Comparison of ENCODE assay signal across 14 cellular contexts in the genomic region with DNA sequence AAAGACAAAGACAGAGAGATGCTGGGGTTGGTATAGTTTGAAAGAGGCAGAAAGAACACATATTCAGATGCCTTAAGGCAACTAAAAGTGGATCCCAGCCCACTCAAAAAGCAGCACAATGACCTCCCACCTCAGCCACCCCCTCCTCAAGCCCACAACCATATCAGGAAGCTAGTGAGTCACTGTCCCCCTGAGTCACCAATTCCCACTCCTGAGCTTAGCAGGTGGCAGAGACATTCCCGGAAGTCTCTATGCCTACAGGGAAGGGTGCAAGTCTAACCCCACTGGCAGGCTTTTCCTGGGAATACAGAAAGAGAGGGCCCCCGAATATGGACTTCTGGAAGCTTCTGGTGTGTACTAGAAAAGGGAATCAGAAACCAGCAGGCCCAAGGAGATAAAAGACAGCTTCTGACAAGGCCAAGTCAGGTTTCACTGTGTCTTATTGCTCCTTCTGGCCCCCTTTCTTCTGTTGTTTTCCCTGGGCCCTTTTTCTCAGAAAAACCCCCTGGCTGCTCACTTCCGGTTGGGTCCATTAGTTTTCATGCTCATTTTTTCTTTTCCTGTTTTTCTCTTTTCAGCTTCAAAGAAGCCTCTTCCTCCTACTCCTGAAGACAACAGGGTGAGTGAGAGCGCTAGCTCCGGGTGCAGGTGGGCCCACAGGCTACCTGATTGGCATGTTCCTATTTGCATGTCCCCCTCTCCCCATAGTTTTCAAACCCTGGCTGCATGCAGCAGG. TPM values are rescaled to one million over a fixed set of nuclear protein-coding genes. Genes with fewer than 3 reads are reported as not detected.
DNase-seq lines count a peak whose midpoint lies in the region; ATAC-seq lines count a peak whose summit lies in the region.
"Had no signal": no experiment of that assay in that cellular context is flagged by ENCODE, and none has a peak within 500 bp of the region (broad histone marks: within the 10 kb centered on the region; RNA-seq: fewer than 3 reads in every experiment).

No MANE protein-coding gene starts in this region.

- H3K27ac ChIP-seq in KOPT-K1 (ENCODE audit: low read depth, low read length, poor library complexity, severe bottlenecking): peak overlapping the region; percentile 93

- H3K4me1 Mint-ChIP-seq in activated CD4-positive, alpha-beta memory T cell treated with anti-CD3 and anti-CD28 coated beads for 36 hours (ENCODE audit: low read depth): peaks cover 94% of the 10 kb centered on the region
- H3K4me1 Mint-ChIP-seq in central memory CD8-positive, alpha-beta T cell: peaks cover 88% of the 10 kb centered on the region

- H3K9me3 ChIP-seq in KOPT-K1 (ENCODE audit: insufficient read depth, low read length, poor library complexity, severe bottlenecking): no peaks in the 10 kb centered on the region

- H3K27me3 Mint-ChIP-seq in activated CD4-positive, alpha-beta memory T cell treated with anti-CD3 and anti-CD28 coated beads for 36 hours: no peaks in the 10 kb centered on the region
- no peaks in the 10 kb centered on the region for H3K27me3 Mint-ChIP-seq in central memory CD8-positive, alpha-beta T cell

- H3K9me3 Mint-ChIP-seq in activated CD4-positive, alpha-beta memory T cell treated with anti-CD3 and anti-CD28 coated beads for 36 hours: no peaks in the 10 kb centered on the region
- H3K9me3 Mint-ChIP-seq in central memory CD8-positive, alpha-beta T cell: no peaks in the 10 kb centered on the region
- H3K9me3 Mint-ChIP-seq: nephron had no signal

- CTCF ChIA-PET in activated CD4-positive, alpha-beta memory T cell treated with anti-CD3 and anti-CD28 coated beads for 36 hours (lab: Charles Lee): interaction anchor here (0.6 to 2.1 kb wide), 9 partner anchors 9 to 75 kb away, joined by 3 to 13 read pairs (median 4); a partner anchor contains a TSS

- POLR2A ChIA-PET in activated CD4-positive, alpha-beta memory T cell treated with anti-CD3 and anti-CD28 coated beads for 36 hours (lab: Charles Lee): interaction anchor here (0.8 to 18.3 kb wide), 11 partner anchors 10 to 74 kb away, joined by 3 to 368 read pairs (median 7); a partner anchor contains a TSS

- DNase-seq in activated CD4-positive, alpha-beta memory T cell treated with anti-CD3 and anti-CD28 coated beads for 36 hours: peak; percentile 73
- DNase-seq in central memory CD8-positive, alpha-beta T cell (ENCODE audit: low spot score in 2 of 2): no peak
- peak; percentile 43 to 63 for DNase-seq in stimulated activated CD8-positive, alpha-beta memory T cell treated with anti-CD3 and anti-CD28 coated beads, Interleukin-4, amount 100 ng/mL, for 4 hours (ENCODE audit: low read depth in 2 of 2, low spot score in 1 of 2)
- no peak for DNase-seq in RPMI8226
- DNase-seq in SIG-M5 (lab: John Stamatoyannopoulos, UW): no peak
- DNase-seq in KG1 (lab: John Stamatoyannopoulos, UW): no peak
- DNase-seq: DMS153, Kasumi-1, NCI-H524 had no signal

- ATAC-seq in central memory CD8-positive, alpha-beta T cell (replicated peaks; ENCODE audit: extremely low read depth, poor library complexity, severe bottlenecking): no peak
- ATAC-seq in GM21390 (IDR thresholded peaks at IDR 0.05; ENCODE audit: unreplicated experiment): no peak

- peaks cover 96% of the 10 kb centered on the region for H3K36me3 ChIP-seq in KOPT-K1 (ENCODE audit: insufficient read depth, low read length)

- H3K36me3 Mint-ChIP-seq in activated CD4-positive, alpha-beta memory T cell treated with anti-CD3 and anti-CD28 coated beads for 36 hours: peaks cover 92% of the 10 kb centered on the region
- peaks cover 77% of the 10 kb centered on the region for H3K36me3 Mint-ChIP-seq in central memory CD8-positive, alpha-beta T cell (ENCODE audit: insufficient read depth)

- intact Hi-C loops in activated CD4-positive, alpha-beta memory T cell treated with anti-CD3 and anti-CD28 coated beads for 36 hours (cut with micrococcal nuclease): loop anchor here (1.0 kb wide), 2 partner anchors 9 to 19 kb away; no protein-coding TSS in a partner anchor

- H3K27ac Mint-ChIP-seq in activated CD4-positive, alpha-beta memory T cell treated with anti-CD3 and anti-CD28 coated beads for 36 hours: peak overlapping the region; percentile 98
- peak overlapping the region; percentile 80 for H3K27ac Mint-ChIP-seq in central memory CD8-positive, alpha-beta T cell (ENCODE audit: low read depth)
- H3K27ac Mint-ChIP-seq: nephron had no signal

- H3K4me3 Mint-ChIP-seq in activated CD4-positive, alpha-beta memory T cell treated with anti-CD3 and anti-CD28 coated beads for 36 hours: peak overlapping the region; percentile 46
- peak overlapping the region; percentile 55 for H3K4me3 Mint-ChIP-seq in central memory CD8-positive, alpha-beta T cell
- H3K4me3 Mint-ChIP-seq: nephron had no signal

RNA-seq across cellular contexts. Expression of a gene that starts 36.8 kb away (rescaled TPM):
- 100 to 1,000 TPM; 236 to 240 TPM for total RNA-seq in activated CD4-positive, alpha-beta memory T cell treated with anti-CD3 and anti-CD28 coated beads for 36 hours
- total RNA-seq: endothelial cell of umbilical vein had no signal

RNA-seq across cellular contexts. Expression of a gene that starts 48.5 kb away (rescaled TPM):
- total RNA-seq in activated CD4-positive, alpha-beta memory T cell treated with anti-CD3 and anti-CD28 coated beads for 36 hours: 100 to 1,000 TPM; 319 to 321 TPM

RNA-seq across cellular contexts. Expression of a gene that starts 51.4 kb away (rescaled TPM):
- total RNA-seq in activated CD4-positive, alpha-beta memory T cell treated with anti-CD3 and anti-CD28 coated beads for 36 hours: 1 to 10 TPM; 1.3 to 1.4 TPM
- total RNA-seq: endothelial cell of umbilical vein, urinary bladder had no signal

Comparison
In these comparisons a context has a peak if more than half of its experiments do, and no peak if none do; other contexts are left out.
1. DNase-seq: peak in activated CD4-positive, alpha-beta memory T cell treated with anti-CD3 and anti-CD28 coated beads for 36 hours (single experiment) and stimulated activated CD8-positive, alpha-beta memory T cell treated with anti-CD3 and anti-CD28 coated beads, Interleukin-4, amount 100 ng/mL, for 4 hours (2 of 2); none in central memory CD8-positive, alpha-beta T cell (0 of 2), RPMI8226 (single experiment), SIG-M5 (single experiment) and KG1 (single experiment).